ENCODE assay signal across 8 cellular contexts in genomic region chr19:58228584-58229254, GRCh38. TPM values are rescaled to one million over a fixed set of nuclear protein-coding genes. Genes with fewer than 3 reads are reported as not detected.
DNase-seq lines count a peak whose midpoint lies in the region; ATAC-seq and TF ChIP-seq lines count a peak whose summit lies in the region.

ZNF544 (plus strand) TSS chr19:58228914; CDS start chr19:58244024, 15,110 bp downstream.

- TF ChIP-seq CTCF in MM.1S (IDR thresholded peaks at IDR 0.05; ENCODE audit: low read length) (no peak), adrenal gland (IDR thresholded peaks at IDR 0.05) (peak in 3 of 6 experiments; percentile 11 to 38 (median 23)), progenitor cell of endocrine pancreas (IDR thresholded peaks at IDR 0.05; ENCODE audit: unreplicated experiment) (no peak), upper lobe of left lung (IDR thresholded peaks at IDR 0.05) (peak in 2 of 6 experiments; percentile 29 to 42)

- H3K4me1 ChIP-seq in GM23248 (ENCODE audit: insufficient read depth): peaks cover 11% of the 10 kb centered on the region
- no peaks in the 10 kb centered on the region for H3K4me1 ChIP-seq in MM.1S (ENCODE audit: low read length)
- peaks cover 12 to 14% of the 10 kb centered on the region in 2 donors for H3K4me1 ChIP-seq in adrenal gland (replicated peaks in 1 of 2)
- peaks cover 11 to 20% (median 14%) of the 10 kb centered on the region in 4 donors for H3K4me1 ChIP-seq in upper lobe of left lung

- in situ Hi-C loops in GM23248 (cut with MboI): no loop called here

- H3K4me1 Mint-ChIP-seq in progenitor cell of endocrine pancreas (ENCODE audit: low read depth): peaks cover 20% of the 10 kb centered on the region

- H3K79me2 ChIP-seq in GM23248 (ENCODE audit: insufficient read depth) (peaks cover 37% of the 10 kb centered on the region), MM.1S (ENCODE audit: low read length) (no peaks in the 10 kb centered on the region)

- TF ChIP-seq POLR2A in adrenal gland (IDR thresholded peaks at IDR 0.05) (peak; percentile 35 to 53), upper lobe of left lung (IDR thresholded peaks at IDR 0.05) (peak in 2 of 4 donors; percentile 49 to 66)

- H3K36me3 ChIP-seq in GM23248 (ENCODE audit: low read depth): peaks cover 38% of the 10 kb centered on the region
- H3K36me3 ChIP-seq in MM.1S (replicated peaks; ENCODE audit: insufficient read depth, low read length): no peaks in the 10 kb centered on the region; the same call in 1 of the 2 replicates
- peaks cover 0 to 24% of the 10 kb centered on the region in 2 donors for H3K36me3 ChIP-seq in adrenal gland (replicated peaks in 1 of 2)
- peaks cover 6 to 39% (median 32%) of the 10 kb centered on the region in 4 donors for H3K36me3 ChIP-seq in upper lobe of left lung

- H3F3A ChIP-seq in GM23248 (ENCODE audit: insufficient read depth): peaks cover 4% of the 10 kb centered on the region; the same call in 1 of the 2 replicates
- H3F3A ChIP-seq in MM.1S (ENCODE audit: insufficient read depth, low read length): no peaks in the 10 kb centered on the region

- DNase-seq in EH (ENCODE audit: low read depth): peak; percentile 73
- peak; percentile 91 for DNase-seq in GM23248
- DNase-seq in MM.1S: peak; percentile 18
- peak; percentile 4 for DNase-seq in T follicular helper cell (ENCODE audit: low read depth)
- peak; percentile 69 to 86 (median 82) for DNase-seq in adrenal gland
- peak; percentile 85 for DNase-seq in left cardiac atrium
- peak; percentile 65 for DNase-seq in progenitor cell of endocrine pancreas (ENCODE audit: low spot score, unreplicated experiment)
- DNase-seq in upper lobe of left lung: peak; percentile 83 to 94

- H2AFZ ChIP-seq in GM23248 (peak within 1 kb of the TSS; percentile 95), MM.1S (ENCODE audit: low read length) (peak within 1 kb of the TSS; percentile 69; the same call in 1 of the 2 replicates)

- H3K27me3 Mint-ChIP-seq in progenitor cell of endocrine pancreas: no peaks in the 10 kb centered on the region

- no peaks in the 10 kb centered on the region for H4K20me1 ChIP-seq in GM23248 (ENCODE audit: insufficient read depth)
- no peaks in the 10 kb centered on the region for H4K20me1 ChIP-seq in MM.1S (ENCODE audit: insufficient read depth, low read length)

- peak within 1 kb of the TSS; percentile 91 for H3K4me3 Mint-ChIP-seq in progenitor cell of endocrine pancreas (ENCODE audit: low read depth)

- H3K4me3 ChIP-seq in GM23248 (peak within 1 kb of the TSS; percentile 80), MM.1S (ENCODE audit: low read length) (peak within 1 kb of the TSS; percentile 59), adrenal gland (peak within 1 kb of the TSS; percentile 29 to 77 (median 60)), upper lobe of left lung (peak within 1 kb of the TSS; percentile 57 to 85 (median 66))

- H3K9ac ChIP-seq in GM23248 (peak within 1 kb of the TSS; percentile 81), MM.1S (ENCODE audit: low read length) (peak within 1 kb of the TSS; percentile 28; the same call in 1 of the 2 replicates)

- no peak for TF ChIP-seq EP300 in upper lobe of left lung (IDR thresholded peaks at IDR 0.05)

- no peaks in the 10 kb centered on the region for H3K9me2 ChIP-seq in GM23248 (ENCODE audit: insufficient read depth)
- H3K9me2 ChIP-seq in MM.1S (replicated peaks; ENCODE audit: insufficient read depth, low read length): no peaks in the 10 kb centered on the region

- H3K9me3 ChIP-seq in GM23248 (ENCODE audit: low read depth): no peaks in the 10 kb centered on the region
- H3K9me3 ChIP-seq in MM.1S (replicated peaks; ENCODE audit: insufficient read depth, low read length): no peaks in the 10 kb centered on the region
- H3K9me3 ChIP-seq in adrenal gland (replicated peaks in 1 of 3): peaks cover 0 to 16% (median 0%) of the 10 kb centered on the region in 3 donors
- peaks cover 19 to 58% (median 38%) of the 10 kb centered on the region in 4 donors for H3K9me3 ChIP-seq in upper lobe of left lung

- peaks cover 9% of the 10 kb centered on the region for H3K9me3 Mint-ChIP-seq in progenitor cell of endocrine pancreas (ENCODE audit: low read depth)

- intact Hi-C loops in adrenal gland (cut with DNase I): no loop called here
- intact Hi-C loops in left cardiac atrium (cut with DNase I): no loop called here

- H3K27ac ChIP-seq in GM23248 (peak within 1 kb of the TSS; percentile 62), MM.1S (ENCODE audit: low read length) (no peak within 1 kb of the TSS), adrenal gland (peak within 1 kb of the TSS; percentile 46 to 82 (median 75)), upper lobe of left lung (peak within 1 kb of the TSS; percentile 68 to 91 (median 82))

- 1 to 3% methylated on average over 58 to 60 of the region's 62 CpGs for WGBS in GM23248 (ENCODE audit: low coverage in 1 of 2, low lambda C conversion rate in 2 of 2, missing lambda C conversion rate in 2 of 2), 2 experiments
- WGBS in adrenal gland, 4 donors: 0 to 2% (median 1%) methylated on average over 9 to 62 of the region's 62 CpGs
- WGBS in upper lobe of left lung, 2 donors: 0% methylated on average over 1 to 22 of the region's 62 CpGs

- no peaks in the 10 kb centered on the region for H3K27me3 ChIP-seq in GM23248 (replicated peaks; ENCODE audit: insufficient read depth)
- no peaks in the 10 kb centered on the region for H3K27me3 ChIP-seq in MM.1S (replicated peaks; ENCODE audit: insufficient read depth, low read length)
- no peaks in the 10 kb centered on the region for H3K27me3 ChIP-seq in adrenal gland
- no peaks in the 10 kb centered on the region for H3K27me3 ChIP-seq in upper lobe of left lung

- ATAC-seq in left cardiac atrium: peak; percentile 97 to 99
- ATAC-seq in upper lobe of left lung (ENCODE audit: low FRiP score in 2 of 2): peak; percentile 90 to 91

- H3K4me2 ChIP-seq in GM23248 (ENCODE audit: unreplicated experiment): peak within 1 kb of the TSS; percentile 82
- H3K4me2 ChIP-seq in MM.1S (ENCODE audit: low read depth, low read length): peak within 1 kb of the TSS; percentile 41; the same call in 1 of the 2 replicates

- peaks cover 37% of the 10 kb centered on the region for H3K36me3 Mint-ChIP-seq in progenitor cell of endocrine pancreas (ENCODE audit: insufficient read depth)

- H3K27ac Mint-ChIP-seq in progenitor cell of endocrine pancreas: peak within 1 kb of the TSS; percentile 99

RNA-seq across cellular contexts. Expression of gene ZNF544, which starts in this region (rescaled TPM):
- total RNA-seq in GM23248 (2014; rRNA removed; shearing (Covaris generic)): 32.0 and 37.8 TPM in 2 replicates
- polyA plus RNA-seq in GM23248 (2016; fragmentation: Nextera tagmentation; extraction: Ambion mirVana) (10.9 and 15.9 TPM in 2 replicates), adrenal gland (10 to 100 TPM; 10.8 to 26.5 (median 24.9) TPM)
- total RNA-seq in adrenal gland (100 to 1,000 TPM in 1 of 8 donors, 10 to 100 TPM in 7; 24.6 to 170 (median 31.5) TPM), left cardiac atrium (10 to 100 TPM; 20.2 to 21.8 TPM), progenitor cell of endocrine pancreas (61.0 and 70.5 TPM in 2 replicates), upper lobe of left lung (10 to 100 TPM; 12.8 to 36.7 (median 20.8) TPM)

Comparison
In these comparisons a context has a peak if more than half of its experiments do, and no peak if none do; other contexts are left out.
1. DNase-seq: peak in every context shown above with its lines; median percentile 91 in GM23248; 88 in upper lobe of left lung; 85 in left cardiac atrium; 82 in adrenal gland; 73 in EH; 65 in progenitor cell of endocrine pancreas; 18 in MM.1S; 4 in T follicular helper cell.